Comparison of ENCODE assay signal across 19 cellular contexts in the genomic region with DNA sequence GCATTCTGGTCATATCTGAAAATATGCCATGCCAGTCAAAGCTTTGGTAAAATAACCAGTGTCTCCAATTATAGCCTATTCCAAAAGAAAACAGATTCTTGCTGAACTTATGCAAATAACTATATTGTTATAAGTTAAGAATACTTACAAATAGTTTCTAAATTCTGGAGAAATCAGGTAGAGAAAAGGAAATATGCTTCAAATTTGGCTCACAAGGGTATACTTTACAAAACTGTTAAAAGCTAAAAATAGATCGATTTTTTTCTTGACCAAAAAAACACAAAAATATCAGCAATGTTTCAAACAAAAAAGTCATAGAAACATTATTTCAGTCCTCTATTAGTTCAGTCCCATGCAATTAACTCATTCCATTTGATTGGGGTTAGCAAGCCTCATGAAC. TPM values are rescaled to one million over a fixed set of nuclear protein-coding genes. Genes with fewer than 3 reads are reported as not detected.
DNase-seq lines count a peak whose midpoint lies in the region; ATAC-seq and TF ChIP-seq lines count a peak whose summit lies in the region.
"Had no signal": no experiment of that assay in that cellular context is flagged by ENCODE, and none has a peak within 500 bp of the region (broad histone marks: within the 10 kb centered on the region; RNA-seq: fewer than 3 reads in every experiment).

No MANE protein-coding gene starts in this region.

- H3K27ac Mint-ChIP-seq in endodermal cell: no peak overlapping the region
- H3K27ac Mint-ChIP-seq: B cell; CD4-positive, alpha-beta T cell; CD8-positive, alpha-beta T cell had no signal

- POLR2A ChIA-PET in HEK293 (lab: Yijun Ruan, JAX): no interaction called here
- POLR2A ChIA-PET in RWPE1 (lab: Yijun Ruan, JAX; ENCODE audit: low non-redundant PET): no interaction called here

- no peaks in the 10 kb centered on the region for H3K27me3 ChIP-seq in endodermal cell (ENCODE audit: control insufficient read depth, insufficient read depth, low read length, poor library complexity, severe bottlenecking)
- H3K27me3 ChIP-seq in vagina: no peaks in the 10 kb centered on the region
- no peaks in the 10 kb centered on the region for H3K27me3 ChIP-seq in GM23248 (replicated peaks; ENCODE audit: insufficient read depth)
- no peaks in the 10 kb centered on the region for H3K27me3 ChIP-seq in heart right ventricle
- H3K27me3 ChIP-seq: BLaER1 treated with 17β-estradiol and CSF1 and Interleukin-3, amounts not matched to agents 10 nM and 100 nM had no signal

- no peaks in the 10 kb centered on the region for H3K27me3 Mint-ChIP-seq in endodermal cell (ENCODE audit: insufficient read depth)
- H3K27me3 Mint-ChIP-seq: B cell; CD4-positive, alpha-beta T cell had no signal

- WGBS in endodermal cell (ENCODE audit: insufficient coverage in 1 of 2, insufficient read length in 1 of 2), 2 experiments: 88 to 100% methylated on average over 1 of the region's 1 CpG
- 91% methylated on average over 1 of the region's 1 CpG for WGBS in GM23248 (ENCODE audit: low coverage in 1 of 2, low lambda C conversion rate in 2 of 2, missing lambda C conversion rate in 2 of 2), 2 experiments
- 96 to 98% methylated on average over 1 of the region's 1 CpG for WGBS in heart right ventricle, 2 donors

- no peaks in the 10 kb centered on the region for H3K4me1 Mint-ChIP-seq in endodermal cell
- H3K4me1 Mint-ChIP-seq: B cell had no signal

- H3K27ac ChIP-seq in HEK293 (ENCODE audit: extremely low read depth, low read depth, low read length): no peak overlapping the region
- peak overlapping the region; percentile 74 for H3K27ac ChIP-seq in RWPE1
- H3K27ac ChIP-seq in endodermal cell (ENCODE audit: low read depth, low read length): no peak overlapping the region
- H3K27ac ChIP-seq in vagina: peak overlapping the region; percentile 5
- H3K27ac ChIP-seq in GM23248: no peak overlapping the region
- H3K27ac ChIP-seq in heart right ventricle: no peak overlapping the region
- H3K27ac ChIP-seq: BLaER1 treated with 17β-estradiol and CSF1 and Interleukin-3, amounts not matched to agents 10 nM and 100 nM; C4-2B had no signal

- TF ChIP-seq CTCF in HEK293 (tag by site-specific recombination; IDR thresholded peaks at IDR 0.05) (no peak), RWPE1 (conservative IDR thresholded peaks at IDR 0.05; ENCODE audit: low read depth) (no peak), endodermal cell (conservative IDR thresholded peaks at IDR 0.05) (no peak), vagina (IDR thresholded peaks at IDR 0.05) (no peak), heart right ventricle (IDR thresholded peaks at IDR 0.05) (no peak)

- H3K9ac ChIP-seq in endodermal cell (ENCODE audit: extremely low read depth, low read length, poor library complexity, severe bottlenecking) (no peak overlapping the region), GM23248 (no peak overlapping the region)
- H3K9ac ChIP-seq: BLaER1 treated with 17β-estradiol and CSF1 and Interleukin-3, amounts not matched to agents 10 nM and 100 nM had no signal

- TF ChIP-seq POLR2A in vagina (IDR thresholded peaks at IDR 0.05): no peak

- no peak overlapping the region for H3K4me3 Mint-ChIP-seq in endodermal cell
- H3K4me3 Mint-ChIP-seq: B cell; CD4-positive, alpha-beta T cell; CD8-positive, alpha-beta T cell had no signal

- no peaks in the 10 kb centered on the region for H4K20me1 ChIP-seq in GM23248 (ENCODE audit: insufficient read depth)
- H4K20me1 ChIP-seq: BLaER1 treated with 17β-estradiol and CSF1 and Interleukin-3, amounts not matched to agents 10 nM and 100 nM had no signal

- H3K4me1 ChIP-seq in HEK293 (ENCODE audit: control insufficient read depth, insufficient read depth, low read length) (no peaks in the 10 kb centered on the region), endodermal cell (ENCODE audit: control insufficient read depth, insufficient read depth, low read length) (no peaks in the 10 kb centered on the region), vagina (peaks cover 25% of the 10 kb centered on the region), GM23248 (ENCODE audit: insufficient read depth) (peaks cover 15% of the 10 kb centered on the region), heart right ventricle (peaks cover 0 to 15% (median 0%) of the 10 kb centered on the region in 9 donors)
- H3K4me1 ChIP-seq: Caco-2 had no signal

- CTCF ChIA-PET in HEK293 (lab: Yijun Ruan, JAX): interaction anchor here (0.6 to 1.3 kb wide), 4 partner anchors 20 to 1126 kb away, joined by 3 to 4 read pairs (median 3); no protein-coding TSS in a partner anchor
- CTCF ChIA-PET in RWPE1 (lab: Yijun Ruan, JAX): interaction anchor here (0.6 kb wide), 1 partner anchor 279 kb away, joined by 3 read pairs; no protein-coding TSS in a partner anchor

- peaks cover 17% of the 10 kb centered on the region for H3F3A ChIP-seq in GM23248 (ENCODE audit: insufficient read depth)

- no peak overlapping the region for H3K4me3 ChIP-seq in HEK293 (ENCODE audit: low read depth, low read length)
- H3K4me3 ChIP-seq in endodermal cell (ENCODE audit: low read length): peak overlapping the region; percentile 60
- no peak overlapping the region for H3K4me3 ChIP-seq in vagina
- H3K4me3 ChIP-seq in GM23248: no peak overlapping the region
- H3K4me3 ChIP-seq in heart right ventricle: no peak overlapping the region
- H3K4me3 ChIP-seq: BLaER1 treated with 17β-estradiol and CSF1 and Interleukin-3, amounts not matched to agents 10 nM and 100 nM had no signal

- no peak overlapping the region for H3K4me2 ChIP-seq in GM23248 (ENCODE audit: unreplicated experiment)
- H3K4me2 ChIP-seq: BLaER1 treated with 17β-estradiol and CSF1 and Interleukin-3, amounts not matched to agents 10 nM and 100 nM had no signal

- no peaks in the 10 kb centered on the region for H3K79me2 ChIP-seq in GM23248 (ENCODE audit: insufficient read depth)

- H2AFZ ChIP-seq in GM23248: no peak overlapping the region

- in situ Hi-C loops in GM23248 (cut with MboI): loop anchor here (25.0 kb wide), 1 partner anchor 735 kb away; no protein-coding TSS in a partner anchor

- H3K9me3 Mint-ChIP-seq in endodermal cell: peaks cover 48% of the 10 kb centered on the region

- DNase-seq in RWPE1 (ENCODE audit: low spot score) (no peak), endodermal cell (no peak), vagina (ENCODE audit: extremely low spot score in 2 of 2) (no peak), GM23248 (no peak), heart right ventricle (no peak), AG08396 (ENCODE audit: low spot score) (no peak)
- DNase-seq: 8988T; ACHN; AML-193; Caco-2; Calu3; CD4-positive, alpha-beta T cell; CD8-positive, alpha-beta T cell; DMS79 treated with DMSO at 0.1 percent for 48 hours; GF-D8 had no signal

- intact Hi-C loops in vagina (cut with DNase I): no loop called here
- intact Hi-C loops in heart right ventricle (cut with DNase I): no loop called here

- H3K9me3 ChIP-seq in HEK293 (ENCODE audit: control insufficient read depth, insufficient read depth, low read depth, low read length): no peaks in the 10 kb centered on the region
- peaks cover 33% of the 10 kb centered on the region for H3K9me3 ChIP-seq in endodermal cell (ENCODE audit: control insufficient read depth, low read length)
- H3K9me3 ChIP-seq in vagina: no peaks in the 10 kb centered on the region
- no peaks in the 10 kb centered on the region for H3K9me3 ChIP-seq in GM23248 (ENCODE audit: low read depth)
- peaks cover 0 to 38% (median 0%) of the 10 kb centered on the region in 11 donors for H3K9me3 ChIP-seq in heart right ventricle

- ATAC-seq in heart right ventricle: no peak
- ATAC-seq: CD8-positive, alpha-beta T cell had no signal

- H3K36me3 ChIP-seq in HEK293 (ENCODE audit: control insufficient read depth in 2 of 2, insufficient read depth in 1 of 2, low read length in 2 of 2): no peaks in the 10 kb centered on the region
- H3K36me3 ChIP-seq in endodermal cell (ENCODE audit: control insufficient read depth, insufficient read depth, low read length): no peaks in the 10 kb centered on the region
- no peaks in the 10 kb centered on the region for H3K36me3 ChIP-seq in vagina
- H3K36me3 ChIP-seq in GM23248 (ENCODE audit: low read depth): no peaks in the 10 kb centered on the region
- H3K36me3 ChIP-seq in heart right ventricle: no peaks in the 10 kb centered on the region

- H3K36me3 Mint-ChIP-seq in endodermal cell (ENCODE audit: low read depth): peaks cover 18% of the 10 kb centered on the region

- H3K9me2 ChIP-seq in GM23248 (ENCODE audit: insufficient read depth): no peaks in the 10 kb centered on the region

TF ChIP-seq in HEK293, 187 proteins besides CTCF, POLR2A, EP300 and RAD21 (continues in another document):
- TF ChIP-seq, protein P1, sequence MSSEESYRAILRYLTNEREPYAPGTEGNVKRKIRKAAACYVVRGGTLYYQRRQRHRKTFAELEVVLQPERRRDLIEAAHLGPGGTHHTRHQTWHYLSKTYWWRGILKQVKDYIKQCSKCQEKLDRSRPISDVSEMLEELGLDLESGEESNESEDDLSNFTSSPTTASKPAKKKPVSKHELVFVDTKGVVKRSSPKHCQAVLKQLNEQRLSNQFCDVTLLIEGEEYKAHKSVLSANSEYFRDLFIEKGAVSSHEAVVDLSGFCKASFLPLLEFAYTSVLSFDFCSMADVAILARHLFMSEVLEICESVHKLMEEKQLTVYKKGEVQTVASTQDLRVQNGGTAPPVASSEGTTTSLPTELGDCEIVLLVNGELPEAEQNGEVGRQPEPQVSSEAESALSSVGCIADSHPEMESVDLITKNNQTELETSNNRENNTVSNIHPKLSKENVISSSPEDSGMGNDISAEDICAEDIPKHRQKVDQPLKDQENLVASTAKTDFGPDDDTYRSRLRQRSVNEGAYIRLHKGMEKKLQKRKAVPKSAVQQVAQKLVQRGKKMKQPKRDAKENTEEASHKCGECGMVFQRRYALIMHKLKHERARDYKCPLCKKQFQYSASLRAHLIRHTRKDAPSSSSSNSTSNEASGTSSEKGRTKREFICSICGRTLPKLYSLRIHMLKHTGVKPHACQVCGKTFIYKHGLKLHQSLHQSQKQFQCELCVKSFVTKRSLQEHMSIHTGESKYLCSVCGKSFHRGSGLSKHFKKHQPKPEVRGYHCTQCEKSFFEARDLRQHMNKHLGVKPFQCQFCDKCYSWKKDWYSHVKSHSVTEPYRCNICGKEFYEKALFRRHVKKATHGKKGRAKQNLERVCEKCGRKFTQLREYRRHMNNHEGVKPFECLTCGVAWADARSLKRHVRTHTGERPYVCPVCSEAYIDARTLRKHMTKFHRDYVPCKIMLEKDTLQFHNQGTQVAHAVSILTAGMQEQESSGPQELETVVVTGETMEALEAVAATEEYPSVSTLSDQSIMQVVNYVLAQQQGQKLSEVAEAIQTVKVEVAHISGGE (tag by site-specific recombination; conservative IDR thresholded peaks at IDR 0.05; ENCODE audit: low read depth): no peak
- peak; percentile 32 for TF ChIP-seq ZNF529 (tag by site-specific recombination; IDR thresholded peaks at IDR 0.05; ENCODE audit: insufficient replicate concordance)
- no peak for TF ChIP-seq ZSCAN23 (tag by site-specific recombination; IDR thresholded peaks at IDR 0.05)

RNA-seq across cellular contexts. Expression of gene SETMAR, which starts 23.7 kb away (rescaled TPM):
- 10 to 100 TPM; 18.8 to 20.9 TPM for total RNA-seq in endodermal cell
- polyA plus RNA-seq in endodermal cell (2013, experiment 1 of 2): 31.0 TPM
- polyA plus RNA-seq in endodermal cell (2013, experiment 2 of 2): 29.1 TPM
- total RNA-seq in vagina: 40.0 TPM
- 6.1 and 12.5 TPM in 2 replicates for total RNA-seq in GM23248 (2014; rRNA removed; shearing (Covaris generic))
- 7.0 and 7.2 TPM in 2 replicates for polyA plus RNA-seq in GM23248 (2016; fragmentation: Nextera tagmentation; extraction: Ambion mirVana)
- 10 to 100 TPM; 11.2 to 16.8 (median 12.7) TPM for total RNA-seq in heart right ventricle
- 10 to 100 TPM in 1 of 2 donors, 1 to 10 TPM in 1; 6.0 to 30.2 TPM for polyA plus RNA-seq in heart right ventricle

Comparison
In these comparisons a context has a peak if more than half of its experiments do, and no peak if none do; other contexts are left out.
1. H3K27ac ChIP-seq: peak in RWPE1 (single experiment) and vagina (single experiment); none in HEK293 (single experiment), endodermal cell (single experiment), GM23248 (single experiment) and heart right ventricle (0 of 10).